In the genomic region with DNA sequence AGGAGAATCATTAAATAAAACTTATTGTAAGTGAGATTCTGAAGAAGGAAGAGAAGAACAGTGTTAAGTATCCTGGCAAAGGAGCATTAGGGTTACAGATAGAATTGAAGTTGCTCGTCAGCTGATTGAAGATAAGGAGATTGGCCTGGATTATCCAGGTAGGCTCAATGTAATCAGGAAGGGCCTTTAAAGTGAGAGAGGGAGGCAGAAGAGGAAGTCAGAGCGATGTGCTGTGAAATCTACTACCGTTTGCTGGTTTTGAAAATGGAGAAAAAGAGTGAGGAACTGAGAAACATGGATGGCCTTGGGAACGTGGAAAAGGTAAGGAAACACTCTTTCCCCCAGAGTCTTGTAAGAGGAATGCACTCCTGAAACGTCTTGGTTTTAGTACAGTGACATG, we compare ENCODE assay signal across 2 cellular contexts.
TF ChIP-seq lines count a peak whose summit lies in the region.

No MANE protein-coding gene starts in this region.

TF ChIP-seq in IMR-90, 13 proteins besides CTCF, POLR2A, EP300 and RAD21:
- TF ChIP-seq FOS (IDR thresholded peaks at IDR 0.05; ENCODE audit: low read depth, low read length), result no peak
- no peak for TF ChIP-seq NFE2L2 (IDR thresholded peaks at IDR 0.05; ENCODE audit: low read depth, low read length)
- TF ChIP-seq, protein P1, sequence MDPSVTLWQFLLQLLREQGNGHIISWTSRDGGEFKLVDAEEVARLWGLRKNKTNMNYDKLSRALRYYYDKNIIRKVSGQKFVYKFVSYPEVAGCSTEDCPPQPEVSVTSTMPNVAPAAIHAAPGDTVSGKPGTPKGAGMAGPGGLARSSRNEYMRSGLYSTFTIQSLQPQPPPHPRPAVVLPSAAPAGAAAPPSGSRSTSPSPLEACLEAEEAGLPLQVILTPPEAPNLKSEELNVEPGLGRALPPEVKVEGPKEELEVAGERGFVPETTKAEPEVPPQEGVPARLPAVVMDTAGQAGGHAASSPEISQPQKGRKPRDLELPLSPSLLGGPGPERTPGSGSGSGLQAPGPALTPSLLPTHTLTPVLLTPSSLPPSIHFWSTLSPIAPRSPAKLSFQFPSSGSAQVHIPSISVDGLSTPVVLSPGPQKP (IDR thresholded peaks at IDR 0.05; ENCODE audit: borderline replicate concordance, low read depth, low read length), result no peak
- no peak for TF ChIP-seq SMC3 (IDR thresholded peaks at IDR 0.05; ENCODE audit: low read depth, low read length)
- TF ChIP-seq MXI1 (IDR thresholded peaks at IDR 0.05; ENCODE audit: borderline replicate concordance, low read depth, low read length), result no peak
- no peak for TF ChIP-seq CHD1 (IDR thresholded peaks at IDR 0.05; ENCODE audit: low read depth, low read length)
- TF ChIP-seq MAFK (IDR thresholded peaks at IDR 0.05; ENCODE audit: low read depth, low read length), result no peak

TF ChIP-seq in SK-N-SH, 30 proteins besides CTCF, POLR2A, EP300 and RAD21:
- TF ChIP-seq, protein P2, sequence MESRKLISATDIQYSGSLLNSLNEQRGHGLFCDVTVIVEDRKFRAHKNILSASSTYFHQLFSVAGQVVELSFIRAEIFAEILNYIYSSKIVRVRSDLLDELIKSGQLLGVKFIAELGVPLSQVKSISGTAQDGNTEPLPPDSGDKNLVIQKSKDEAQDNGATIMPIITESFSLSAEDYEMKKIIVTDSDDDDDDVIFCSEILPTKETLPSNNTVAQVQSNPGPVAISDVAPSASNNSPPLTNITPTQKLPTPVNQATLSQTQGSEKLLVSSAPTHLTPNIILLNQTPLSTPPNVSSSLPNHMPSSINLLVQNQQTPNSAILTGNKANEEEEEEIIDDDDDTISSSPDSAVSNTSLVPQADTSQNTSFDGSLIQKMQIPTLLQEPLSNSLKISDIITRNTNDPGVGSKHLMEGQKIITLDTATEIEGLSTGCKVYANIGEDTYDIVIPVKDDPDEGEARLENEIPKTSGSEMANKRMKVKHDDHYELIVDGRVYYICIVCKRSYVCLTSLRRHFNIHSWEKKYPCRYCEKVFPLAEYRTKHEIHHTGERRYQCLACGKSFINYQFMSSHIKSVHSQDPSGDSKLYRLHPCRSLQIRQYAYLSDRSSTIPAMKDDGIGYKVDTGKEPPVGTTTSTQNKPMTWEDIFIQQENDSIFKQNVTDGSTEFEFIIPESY (IDR thresholded peaks at IDR 0.05; ENCODE audit: borderline replicate concordance, low read depth), result no peak
- TF ChIP-seq FOSL2 (IDR thresholded peaks at IDR 0.05; ENCODE audit: borderline replicate concordance, low read depth), result no peak
- no peak for TF ChIP-seq NRF1 (IDR thresholded peaks at IDR 0.05; ENCODE audit: low read depth, low read length)
- no peak for TF ChIP-seq SMC3 (IDR thresholded peaks at IDR 0.05; ENCODE audit: low read depth, low read length)
- no peak for TF ChIP-seq JUND (IDR thresholded peaks at IDR 0.05)
- no peak for TF ChIP-seq TEAD4 (IDR thresholded peaks at IDR 0.05; ENCODE audit: borderline replicate concordance, insufficient read depth)
- TF ChIP-seq RCOR1 (IDR thresholded peaks at IDR 0.05; ENCODE audit: low read length), result no peak
- no peak for TF ChIP-seq TAF1 (IDR thresholded peaks at IDR 0.05; ENCODE audit: borderline replicate concordance, low read depth, low read length)
- no peak for TF ChIP-seq RFX5 (IDR thresholded peaks at IDR 0.05; ENCODE audit: low read length)
- no peak for TF ChIP-seq GABPA (IDR thresholded peaks at IDR 0.05; ENCODE audit: low read depth)
- TF ChIP-seq RXRA (IDR thresholded peaks at IDR 0.05; ENCODE audit: borderline replicate concordance, low read depth), result no peak
- no peak for TF ChIP-seq FOXJ3 (CRISPR knock-in tag; IDR thresholded peaks at IDR 0.05)
- no peak for TF ChIP-seq FOXM1 (IDR thresholded peaks at IDR 0.05; ENCODE audit: low read depth)
- no peak for TF ChIP-seq TCF12 (IDR thresholded peaks at IDR 0.05)
